8 cellular contexts compared by ENCODE assay signal in the genomic region with DNA sequence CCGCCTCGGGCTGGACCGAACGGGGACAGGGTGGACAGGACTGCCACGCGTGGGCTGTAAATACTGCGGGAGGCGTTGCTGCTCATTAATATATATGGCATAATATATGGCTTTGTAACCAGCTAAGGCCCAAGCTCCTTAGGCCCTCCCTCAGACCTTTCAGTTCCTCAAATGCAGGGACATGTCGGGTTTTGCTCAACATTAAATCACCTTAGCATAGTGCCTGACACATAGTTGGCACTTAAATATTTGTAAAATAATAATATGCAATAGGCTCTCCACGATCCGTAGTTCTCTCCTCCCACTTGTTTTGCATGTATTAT. TPM values are rescaled to one million over a fixed set of nuclear protein-coding genes. Genes with fewer than 3 reads are reported as not detected.
DNase-seq lines count a peak whose midpoint lies in the region; ATAC-seq and TF ChIP-seq lines count a peak whose summit lies in the region.

No MANE protein-coding gene starts in this region.

- peaks cover 22 to 37% (median 35%) of the 10 kb centered on the region in 3 donors for H3K4me1 Mint-ChIP-seq in IgD-negative memory B cell
- H3K4me1 Mint-ChIP-seq in brain: peaks cover 36% of the 10 kb centered on the region

- intact Hi-C loops in aorta (cut with DNase I): loop anchor here in 1 of 2 donors (5.0 kb wide), 1 partner anchor 152 kb away; no protein-coding TSS in a partner anchor

- DNase-seq in GM12865 (ENCODE audit: low read depth): peak; percentile 77
- peak; percentile 51 for DNase-seq in medulla oblongata (ENCODE audit: extremely low spot score)
- no peak for DNase-seq in aorta
- DNase-seq in NCI-H226: no peak
- no peak for DNase-seq in H4 (ENCODE audit: low spot score)

- peak; percentile 67 for ATAC-seq in GM21529 (IDR thresholded peaks at IDR 0.05; ENCODE audit: unreplicated experiment)
- ATAC-seq in aorta (ENCODE audit: low FRiP score): peak; percentile 44

- peak overlapping the region; percentile 86 for H3K4me3 ChIP-seq in GM12865 (ENCODE audit: low read depth, low read length)
- peak overlapping the region; percentile 65 to 79 for H3K4me3 ChIP-seq in aorta (ENCODE audit: low read length in 2 of 2)

- no peaks in the 10 kb centered on the region for H3K27me3 Mint-ChIP-seq in IgD-negative memory B cell
- peaks cover 5% of the 10 kb centered on the region for H3K27me3 Mint-ChIP-seq in brain

- no peaks in the 10 kb centered on the region for H3K9me3 Mint-ChIP-seq in IgD-negative memory B cell
- H3K9me3 Mint-ChIP-seq in brain: peaks cover 0 to 6% (median 0%) of the 10 kb centered on the region in 5 experiments

- H3K27me3 ChIP-seq in aorta (ENCODE audit: control insufficient read depth in 1 of 2, insufficient read depth in 2 of 2, low read length in 1 of 2): no peaks in the 10 kb centered on the region

- H3K36me3 ChIP-seq in aorta (ENCODE audit: control insufficient read depth in 1 of 2, insufficient read depth in 2 of 2, low read length in 1 of 2): no peaks in the 10 kb centered on the region

- 14 to 16% methylated on average over 11 of the region's 11 CpGs for WGBS in aorta, 2 donors

- peaks cover 3% of the 10 kb centered on the region for H3K36me3 Mint-ChIP-seq in IgD-negative memory B cell
- peaks cover 5% of the 10 kb centered on the region for H3K36me3 Mint-ChIP-seq in brain

- TF ChIP-seq CTCF in GM12865 (IDR thresholded peaks at IDR 0.05; ENCODE audit: insufficient read depth, low read depth, low read length, missing control alignments): no peak
- TF ChIP-seq CTCF in brain (conservative IDR thresholded peaks at IDR 0.05): no peak

- H3K4me3 Mint-ChIP-seq in IgD-negative memory B cell: peak overlapping the region; percentile 92 to 98 (median 98)
- peak overlapping the region; percentile 92 to 98 (median 94) for H3K4me3 Mint-ChIP-seq in brain

- peaks cover 4 to 7% of the 10 kb centered on the region in 2 donors for H3K4me1 ChIP-seq in aorta (ENCODE audit: control insufficient read depth in 1 of 2, insufficient read depth in 2 of 2, low read length in 2 of 2)

- H3K27ac ChIP-seq in aorta (ENCODE audit: low read depth in 1 of 2, low read length in 2 of 2): no peak overlapping the region

- H3K27ac Mint-ChIP-seq in IgD-negative memory B cell (peak overlapping the region; percentile 97 to 99 (median 98)), brain (peak overlapping the region; percentile 59 to 93 (median 71))

- no peaks in the 10 kb centered on the region for H3K9me3 ChIP-seq in aorta (ENCODE audit: control insufficient read depth, low read length)

RNA-seq across cellular contexts. Expression of a gene that starts 0.4 kb away (rescaled TPM):
- polyA plus RNA-seq in IgD-negative memory B cell (6.0 TPM), brain (ENCODE audit: insufficient read depth, low read depth, low replicate concordance) (6.5 TPM), aorta (10 to 100 TPM in 1 of 2 donors, 1 to 10 TPM in 1; 5.0 to 12.7 TPM)
- 10 to 100 TPM; 23.2 to 32.8 TPM for total RNA-seq in aorta
- total RNA-seq in H4 (2014; rRNA removed; shearing (Covaris generic)): 16.5 and 18.4 TPM in 2 replicates

Comparison
In these comparisons a context has a peak if more than half of its experiments do, and no peak if none do; other contexts are left out.
1. DNase-seq: peak in GM12865 (single experiment) and medulla oblongata (single experiment); none in aorta (0 of 2), NCI-H226 (single experiment) and H4 (single experiment).